ENCODE assay signal across 13 cellular contexts in genomic region chrX:120000490-120001246, GRCh38. TPM values are rescaled to one million over a fixed set of nuclear protein-coding genes. Genes with fewer than 3 reads are reported as not detected.
DNase-seq lines count a peak whose midpoint lies in the region; ATAC-seq and TF ChIP-seq lines count a peak whose summit lies in the region.
"Had no signal": no experiment of that assay in that cellular context is flagged by ENCODE, and none has a peak within 500 bp of the region (broad histone marks: within the 10 kb centered on the region; RNA-seq: fewer than 3 reads in every experiment).

No MANE protein-coding gene starts in this region.

- H3K4ac ChIP-seq in IMR-90 (ENCODE audit: low read depth, low read length), result no peak overlapping the region
- H3K4ac ChIP-seq in neuronal stem cell (ENCODE audit: low read length), result no peak overlapping the region

- no peaks in the 10 kb centered on the region for H4K20me1 ChIP-seq in IMR-90 (ENCODE audit: insufficient read depth, low read length)

- H3K4me1 ChIP-seq in IMR-90 (ENCODE audit: control insufficient read depth, insufficient read depth, low read length) (no peaks in the 10 kb centered on the region), neuronal stem cell (ENCODE audit: control insufficient read depth in 2 of 2, insufficient read depth in 1 of 2, low read depth in 1 of 2, low read length in 2 of 2) (no peaks in the 10 kb centered on the region)
- H3K4me1 ChIP-seq: gastrocnemius medialis had no signal

- dilution Hi-C loops in IMR-90 (cut with HindIII; ENCODE audit: low sequenced_read_pairs, unreplicated experiment), result no loop called here

- H2AK9ac ChIP-seq in IMR-90 (replicated peaks; ENCODE audit: low read depth, low read length, poor library complexity), result no peak overlapping the region

- intact Hi-C loops in IMR-90 (cut with micrococcal nuclease), result no loop called here

- no TSS peak for BruUV-seq in IMR-90 (replicated peaks; lab: Mats Ljungman, UMichigan)

- H2AK5ac ChIP-seq in IMR-90 (ENCODE audit: low read depth, low read length), result no peak overlapping the region
- no peak overlapping the region for H2AK5ac ChIP-seq in neuronal stem cell (ENCODE audit: low read depth, low read length)

- no peak overlapping the region for H2BK15ac ChIP-seq in IMR-90 (ENCODE audit: low read depth, low read length)
- no peak overlapping the region for H2BK15ac ChIP-seq in neuronal stem cell (ENCODE audit: low read length)

- no peak overlapping the region for H2BK120ac ChIP-seq in IMR-90 (ENCODE audit: low read depth, low read length)
- no peak overlapping the region for H2BK120ac ChIP-seq in neuronal stem cell (ENCODE audit: low read depth, low read length)

- no peak overlapping the region for H3K27ac ChIP-seq in IMR-90 (ENCODE audit: insufficient read depth, low read length)
- H3K27ac ChIP-seq in neuronal stem cell (replicated peaks; ENCODE audit: low read length), result no peak overlapping the region
- H3K27ac ChIP-seq: gastrocnemius medialis, VCaP had no signal

- no peak overlapping the region for H3K4me3 ChIP-seq in IMR-90 (ENCODE audit: insufficient read depth, low read depth, low read length)
- no peak overlapping the region for H3K4me3 ChIP-seq in neuronal stem cell (ENCODE audit: low read length in 2 of 2)

- H4K5ac ChIP-seq in IMR-90 (ENCODE audit: low read depth, low read length), result no peak overlapping the region

- H3K36me3 Mint-ChIP-seq in effector memory CD8-positive, alpha-beta T cell (ENCODE audit: insufficient read depth), result no peaks in the 10 kb centered on the region

- no peak for TF ChIP-seq POLR2A in IMR-90 (IDR thresholded peaks at IDR 0.05; ENCODE audit: low read depth, low read length)

- H3K27me3 ChIP-seq in IMR-90 (ENCODE audit: control insufficient read depth, insufficient read depth, low read length) (peaks cover 37% of the 10 kb centered on the region), neuronal stem cell (ENCODE audit: control insufficient read depth in 3 of 3, insufficient read depth in 3 of 3, low read depth in 1 of 3, low read length in 3 of 3) (peaks cover 6 to 80% (median 64%) of the 10 kb centered on the region in 3 experiments)

- H3K27me3 Mint-ChIP-seq in effector memory CD8-positive, alpha-beta T cell, result peaks cover 41 to 61% of the 10 kb centered on the region in 2 donors

- H3K9me1 ChIP-seq in IMR-90 (ENCODE audit: insufficient read depth, low read length), result no peaks in the 10 kb centered on the region

- no peak overlapping the region for H2BK20ac ChIP-seq in IMR-90 (ENCODE audit: low read depth, low read length)

- no peaks in the 10 kb centered on the region for H3K36me3 ChIP-seq in IMR-90 (ENCODE audit: control insufficient read depth, insufficient read depth, low read length)
- H3K36me3 ChIP-seq in neuronal stem cell (replicated peaks in 1 of 2; ENCODE audit: control insufficient read depth in 2 of 2, insufficient read depth in 2 of 2, low read length in 2 of 2), result no peaks in the 10 kb centered on the region
- H3K36me3 ChIP-seq: gastrocnemius medialis had no signal

- CTCF ChIA-PET in IMR-90 (lab: Yijun Ruan, JAX), result interaction anchor here (0.6 kb wide), 1 partner anchor 20 kb away, joined by 4 read pairs; no protein-coding TSS in a partner anchor

- H4K8ac ChIP-seq in IMR-90 (ENCODE audit: low read depth in 2 of 2, low read length in 2 of 2), result no peak overlapping the region
- no peak overlapping the region for H4K8ac ChIP-seq in neuronal stem cell (ENCODE audit: low read depth, low read length)

- H3K14ac ChIP-seq in IMR-90 (replicated peaks; ENCODE audit: low read depth, low read length) (no peak overlapping the region), neuronal stem cell (ENCODE audit: low read length) (no peak overlapping the region)

- no peak overlapping the region for H3K27ac Mint-ChIP-seq in effector memory CD8-positive, alpha-beta T cell

- POLR2A ChIA-PET in IMR-90 (lab: Charles Lee; ENCODE audit: unreplicated experiment), result no interaction called here

- H3K79me1 ChIP-seq in IMR-90 (ENCODE audit: low read depth in 1 of 2, low read length in 2 of 2), result no peaks in the 10 kb centered on the region
- H3K79me1 ChIP-seq in neuronal stem cell (ENCODE audit: low read depth, low read length), result no peaks in the 10 kb centered on the region

- H3K9ac ChIP-seq in IMR-90 (ENCODE audit: low read depth, low read length), result no peak overlapping the region
- H3K9ac ChIP-seq in neuronal stem cell (ENCODE audit: low read depth, low read length, poor library complexity), result no peak overlapping the region

- in situ Hi-C loops in IMR-90 (cut with MboI; ENCODE audit: low sequenced_read_pairs), result no loop called here

- H3K9me3 ChIP-seq in IMR-90 (ENCODE audit: control insufficient read depth, insufficient read depth, low read length) (peaks cover 2% of the 10 kb centered on the region; the same call in 1 of the 2 replicates), neuronal stem cell (replicated peaks in 1 of 2; ENCODE audit: control insufficient read depth in 2 of 2, insufficient read depth in 1 of 2, low read depth in 1 of 2, low read length in 2 of 2) (no peaks in the 10 kb centered on the region)
- H3K9me3 ChIP-seq: gastrocnemius medialis had no signal

- no peak for TF ChIP-seq RAD21 in IMR-90 (IDR thresholded peaks at IDR 0.05; ENCODE audit: low read length)

- DNase-seq in Daoy (ENCODE audit: low read depth) (peak; percentile 53), IMR-90 (peak; percentile 1), neuronal stem cell (ENCODE audit: low spot score) (no peak), MV-4-11 (lab: John Stamatoyannopoulos, UW) (no peak), DMS53 treated with DMSO at 0.1 percent for 48 hours (lab: John Stamatoyannopoulos, UW; ENCODE audit: unreplicated experiment) (no peak), AG08396 (ENCODE audit: low spot score) (no peak)
- DNase-seq in effector memory CD8-positive, alpha-beta T cell, result no peak
- DNase-seq: EL, gastrocnemius medialis, NCI-H1694 treated with DMSO at 0.1 percent for 48 hours, small intestine had no signal

- no peak overlapping the region for H3K23ac ChIP-seq in IMR-90 (ENCODE audit: low read depth, low read length)
- H3K23ac ChIP-seq in neuronal stem cell (ENCODE audit: low read depth, low read length, poor library complexity), result peak overlapping the region; percentile 43

- H3K4me2 ChIP-seq in IMR-90 (ENCODE audit: low read depth, low read length) (no peak overlapping the region), neuronal stem cell (ENCODE audit: insufficient read depth, low read length, poor library complexity, severe bottlenecking) (peak overlapping the region; percentile 14)

- H2AFZ ChIP-seq in IMR-90 (replicated peaks; ENCODE audit: low read length, poor library complexity) (no peak overlapping the region), neuronal stem cell (ENCODE audit: low read length) (no peak overlapping the region)

- no peak for TF ChIP-seq CTCF in IMR-90 (conservative IDR thresholded peaks at IDR 0.05; ENCODE audit: low read depth, low read length)

- H3K4me1 Mint-ChIP-seq in effector memory CD8-positive, alpha-beta T cell (ENCODE audit: low read depth in 2 of 2), result peaks cover 12 to 15% of the 10 kb centered on the region in 2 donors

- H3K4me3 Mint-ChIP-seq in effector memory CD8-positive, alpha-beta T cell, result peak overlapping the region; percentile 60 to 67

- no peak for ATAC-seq in IMR-90 (ENCODE audit: low read depth)
- ATAC-seq in effector memory CD8-positive, alpha-beta T cell (replicated peaks), result peak; percentile 40
- ATAC-seq: gastrocnemius medialis, HCT116 had no signal

- H2BK12ac ChIP-seq in neuronal stem cell (ENCODE audit: low read length), result no peak overlapping the region

- no peak overlapping the region for H3K18ac ChIP-seq in IMR-90 (ENCODE audit: low read depth, low read length)
- no peak overlapping the region for H3K18ac ChIP-seq in neuronal stem cell (ENCODE audit: low read length)

- H3K56ac ChIP-seq in IMR-90 (ENCODE audit: extremely low read depth, insufficient read depth, low read length), result no peak overlapping the region

- WGBS in IMR-90 (ENCODE audit: extremely low coverage in 2 of 2, insufficient read length in 1 of 2), 2 experiments, result 65% methylated on average over 13 of the region's 32 CpGs; no CpG with 5 or more reads in 1 of the 2 experiments
- WGBS in neuronal stem cell (ENCODE audit: extremely low coverage in 2 of 2, insufficient read length in 2 of 2, insufficient replicate concordance in 1 of 2), 2 donors, result no CpG with 5 or more reads among the region's 32 CpGs

- H2BK5ac ChIP-seq in IMR-90 (ENCODE audit: low read depth, low read length, poor library complexity, severe bottlenecking), result no peak overlapping the region
- H2BK5ac ChIP-seq in neuronal stem cell (ENCODE audit: low read length), result no peak overlapping the region

- H4K91ac ChIP-seq in IMR-90 (ENCODE audit: insufficient read depth, low read depth, low read length), result no peak overlapping the region
- no peak overlapping the region for H4K91ac ChIP-seq in neuronal stem cell (ENCODE audit: low read depth, low read length, poor library complexity)

- H3K9me3 Mint-ChIP-seq in effector memory CD8-positive, alpha-beta T cell, result no peaks in the 10 kb centered on the region

TF ChIP-seq in IMR-90, 13 proteins besides CTCF, POLR2A, EP300 and RAD21 (continues in another document):
- no peak for TF ChIP-seq RCOR1 (IDR thresholded peaks at IDR 0.05; ENCODE audit: insufficient replicate concordance, low read length)
- no peak for TF ChIP-seq MAZ (IDR thresholded peaks at IDR 0.05; ENCODE audit: borderline replicate concordance, low read depth, low read length)
- TF ChIP-seq CHD1 (IDR thresholded peaks at IDR 0.05; ENCODE audit: low read depth, low read length), result no peak
- TF ChIP-seq RFX5 (IDR thresholded peaks at IDR 0.05; ENCODE audit: low read depth, low read length), result no peak
- no peak for TF ChIP-seq ELK1 (IDR thresholded peaks at IDR 0.05; ENCODE audit: borderline replicate concordance, low read depth, low read length)
- no peak for TF ChIP-seq BHLHE40 (IDR thresholded peaks at IDR 0.05; ENCODE audit: low read depth, low read length)
- TF ChIP-seq FOS (IDR thresholded peaks at IDR 0.05; ENCODE audit: low read depth, low read length), result no peak
- no peak for TF ChIP-seq MXI1 (IDR thresholded peaks at IDR 0.05; ENCODE audit: borderline replicate concordance, low read depth, low read length)

RNA-seq across cellular contexts. Expression of gene NKAP, which starts 57.1 kb away (rescaled TPM):
- 2.9 and 3.5 TPM in 2 replicates for total RNA-seq in Daoy (2014; rRNA removed; shearing (Covaris generic))
- 1.3 and 2.5 TPM in 2 replicates for total RNA-seq in IMR-90 (2012; rRNA removed)
- 2.7 TPM in 2 replicates for polyA plus RNA-seq in IMR-90 (2012; rRNA removed)
- 1.6 and 1.9 TPM in 2 replicates for polyA plus RNA-seq in IMR-90 (2012; cell fraction: cytosol; rRNA removed)
- polyA plus RNA-seq in IMR-90 (2012; cell fraction: nucleus; rRNA removed; ENCODE audit: low replicate concordance), result 1.0 and 1.1 TPM in 2 replicates
- 11.2 TPM for polyA plus RNA-seq in neuronal stem cell (2013, experiment 1 of 2)
- 11.9 TPM for polyA plus RNA-seq in neuronal stem cell (2013, experiment 2 of 2)

Comparison
In these comparisons a context has a peak if more than half of its experiments do, and no peak if none do; other contexts are left out.
1. DNase-seq: peak in Daoy (single experiment) and IMR-90 (single experiment); none in effector memory CD8-positive, alpha-beta T cell (0 of 3), neuronal stem cell (single experiment), MV-4-11 (single experiment), DMS53 treated with DMSO at 0.1 percent for 48 hours (single experiment) and AG08396 (single experiment).